In the genomic region with DNA sequence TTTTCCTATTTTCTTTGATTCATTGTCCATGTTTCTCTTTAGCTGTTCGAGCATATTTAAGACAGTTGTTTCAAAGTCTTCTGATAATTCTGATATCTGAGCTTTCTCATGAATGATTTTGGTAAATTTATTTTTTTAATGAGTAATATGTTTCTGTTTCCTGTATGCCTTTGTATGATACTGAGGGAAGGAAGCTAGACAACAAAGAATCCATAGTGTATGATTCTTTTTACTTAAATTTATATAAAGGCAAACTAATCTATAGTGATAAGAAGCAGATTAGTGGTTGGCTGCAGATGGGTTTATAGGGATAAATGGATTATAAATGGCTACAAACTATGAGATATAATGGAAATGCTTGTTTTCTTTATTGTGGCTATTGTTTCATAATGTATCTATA, we compare ENCODE assay signal across 1 cellular context.
TF ChIP-seq lines count a peak whose summit lies in the region.

No MANE protein-coding gene starts in this region.

TF ChIP-seq in endothelial cell of umbilical vein, 7 proteins besides CTCF, POLR2A, EP300 and RAD21:
- TF ChIP-seq GATA2 (IDR thresholded peaks at IDR 0.05; ENCODE audit: insufficient read depth, insufficient read length, low read depth, low read length) (peak; percentile 53), JUN (IDR thresholded peaks at IDR 0.05; ENCODE audit: borderline replicate concordance, insufficient read depth, insufficient read length, low read depth) (peak; percentile 24), FOS (IDR thresholded peaks at IDR 0.05; ENCODE audit: borderline replicate concordance, insufficient read depth, low read length) (peak; percentile 28), POLR2AphosphoS5 (IDR thresholded peaks at IDR 0.05; ENCODE audit: insufficient read depth, low read depth, low read length) (no peak)
